ENCODE assay signal across 16 cellular contexts in the genomic region with DNA sequence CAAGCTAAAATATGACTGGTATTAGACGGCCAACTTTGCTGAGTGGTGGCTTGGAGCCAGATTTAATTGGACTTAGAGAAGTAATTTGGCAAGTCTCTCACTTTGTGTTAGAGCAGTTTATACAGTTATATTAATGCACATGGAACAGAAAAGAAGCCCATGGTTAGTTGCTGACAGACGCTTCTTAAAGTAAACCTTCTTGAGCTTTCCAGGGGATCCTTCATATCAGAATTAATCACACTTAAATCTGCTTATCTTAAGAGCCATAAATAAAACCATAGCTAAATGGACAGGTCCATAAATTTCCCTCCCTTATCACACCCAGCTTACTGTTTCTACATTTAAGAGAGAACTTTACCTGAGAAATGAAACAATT. TPM values are rescaled to one million over a fixed set of nuclear protein-coding genes. Genes with fewer than 3 reads are reported as not detected.
DNase-seq lines count a peak whose midpoint lies in the region; ATAC-seq and TF ChIP-seq lines count a peak whose summit lies in the region.
"Had no signal": no experiment of that assay in that cellular context is flagged by ENCODE, and none has a peak within 500 bp of the region (broad histone marks: within the 10 kb centered on the region; RNA-seq: fewer than 3 reads in every experiment).

No MANE protein-coding gene starts in this region.

- no peaks in the 10 kb centered on the region for H3K36me3 ChIP-seq in body of pancreas (replicated peaks in 1 of 2; ENCODE audit: insufficient read depth in 1 of 2, low read depth in 2 of 2)
- no peaks in the 10 kb centered on the region for H3K36me3 ChIP-seq in osteoblast (ENCODE audit: insufficient read depth, low read length)
- H3K36me3 ChIP-seq in HAP-1 (replicated peaks) = no peaks in the 10 kb centered on the region
- H3K36me3 ChIP-seq: gastroesophageal sphincter, stomach had no signal

- WGBS in body of pancreas, 2 donors = 40 to 46% methylated on average over 2 of the region's 2 CpGs

- H3K4me1 Mint-ChIP-seq in T-cell = peaks cover 11 to 12% (median 11%) of the 10 kb centered on the region in 3 donors

- no peak overlapping the region for H3K27ac Mint-ChIP-seq in T-cell
- H3K27ac Mint-ChIP-seq: B cell, memory B cell had no signal

- H3K9me3 ChIP-seq in body of pancreas (no peaks in the 10 kb centered on the region), osteoblast (ENCODE audit: low read depth, low read length) (no peaks in the 10 kb centered on the region), HAP-1 (no peaks in the 10 kb centered on the region)
- H3K9me3 ChIP-seq: gastroesophageal sphincter, stomach had no signal

- POLR2A ChIA-PET in T-cell (lab: Charles Lee) = no interaction called here

- H3K9me3 Mint-ChIP-seq in T-cell = no peaks in the 10 kb centered on the region
- H3K9me3 Mint-ChIP-seq: memory B cell had no signal

- no peak for TF ChIP-seq CTCF in body of pancreas (IDR thresholded peaks at IDR 0.05)
- TF ChIP-seq CTCF in osteoblast (IDR thresholded peaks at IDR 0.05; ENCODE audit: extremely low read depth, low read depth, low read length) = no peak

- H3K36me3 Mint-ChIP-seq in T-cell = no peaks in the 10 kb centered on the region
- H3K36me3 Mint-ChIP-seq: memory B cell had no signal

- no peak overlapping the region for H2AFZ ChIP-seq in osteoblast (ENCODE audit: low read length)

- H3K4me3 Mint-ChIP-seq in T-cell = no peak overlapping the region
- H3K4me3 Mint-ChIP-seq: B cell, memory B cell had no signal

- H3K4me1 ChIP-seq in body of pancreas (peaks cover 37% of the 10 kb centered on the region), osteoblast (ENCODE audit: insufficient read depth, low read length) (peaks cover 38% of the 10 kb centered on the region), HAP-1 (peaks cover 12% of the 10 kb centered on the region)

- in situ Hi-C loops in HAP-1 (cut with MboI; ENCODE audit: low sequenced_read_pairs) = no loop called here

- intact Hi-C loops in body of pancreas (cut with DNase I) = loop anchor here (10.0 kb wide), 1 partner anchor 111 kb away; no protein-coding TSS in a partner anchor

- DNase-seq in DMS 273 (lab: John Stamatoyannopoulos, UW; ENCODE audit: unreplicated experiment) (peak; percentile 51), NCI-H446 treated with DMSO at 0.1 percent for 48 hours (lab: John Stamatoyannopoulos, UW) (peak; percentile 90), body of pancreas (peak in 1 of 4 donors; percentile 32), osteoblast (ENCODE audit: insufficient read length, low spot score, missing footprints) (no peak), T-cell (no peak), UCSD-AML1 (lab: John Stamatoyannopoulos, UW; ENCODE audit: unreplicated experiment) (no peak), erythroblast (lab: John Stamatoyannopoulos, UW) (no peak), HAP-1 (ENCODE audit: low spot score in 2 of 2) (no peak)
- DNase-seq: DND-41; effector memory CD4-positive, alpha-beta T cell; NCI-H1048; stomach had no signal

- H3K4me2 ChIP-seq in osteoblast (ENCODE audit: insufficient read depth, low read length) = peak overlapping the region; percentile 57

- no peaks in the 10 kb centered on the region for H3K27me3 ChIP-seq in body of pancreas
- H3K27me3 ChIP-seq in osteoblast (ENCODE audit: insufficient read depth, low read length) = no peaks in the 10 kb centered on the region
- H3K27me3 ChIP-seq in HAP-1 (ENCODE audit: low read depth) = no peaks in the 10 kb centered on the region
- H3K27me3 ChIP-seq: gastroesophageal sphincter, stomach had no signal

- ATAC-seq in body of pancreas = peak; percentile 19
- no peak for ATAC-seq in T-cell (replicated peaks in 1 of 4)
- ATAC-seq: gastroesophageal sphincter had no signal

- no peaks in the 10 kb centered on the region for H4K20me1 ChIP-seq in osteoblast (ENCODE audit: insufficient read depth, low read length)

- no peak overlapping the region for H3K4me3 ChIP-seq in body of pancreas
- no peak overlapping the region for H3K4me3 ChIP-seq in osteoblast (ENCODE audit: insufficient read depth, low read length)
- H3K4me3 ChIP-seq in HAP-1 = no peak overlapping the region
- H3K4me3 ChIP-seq: gastroesophageal sphincter, stomach had no signal

- H3K79me2 ChIP-seq in osteoblast (ENCODE audit: insufficient read depth, low read length) = no peaks in the 10 kb centered on the region

- H3K27ac ChIP-seq in body of pancreas = peak overlapping the region in 2 of 4 donors; percentile 39 to 58
- peak overlapping the region; percentile 62 for H3K27ac ChIP-seq in osteoblast (ENCODE audit: low read depth, low read length)
- H3K27ac ChIP-seq: gastroesophageal sphincter, stomach had no signal

- H3K27me3 Mint-ChIP-seq in T-cell = no peaks in the 10 kb centered on the region
- H3K27me3 Mint-ChIP-seq: B cell, memory B cell had no signal

- CTCF ChIA-PET in T-cell (lab: Charles Lee) = interaction anchor here (0.6 to 1.6 kb wide), 4 partner anchors 118 to 1845 kb away, joined by 3 to 5 read pairs (median 4); no protein-coding TSS in a partner anchor

- TF ChIP-seq POLR2A in body of pancreas (IDR thresholded peaks at IDR 0.05) (no peak), erythroblast (IDR thresholded peaks at IDR 0.05; ENCODE audit: low read length) (no peak)

RNA-seq across cellular contexts. Expression of a gene that starts 9.6 kb away (rescaled TPM):
- total RNA-seq in body of pancreas (1 to 10 TPM in 1 of 2 donors, under 1 TPM in 1; 0.66 to 2.1 TPM), osteoblast (0.29 and 0.36 TPM in 2 replicates), T-cell (not detected)
- total RNA-seq: B cell, bronchial epithelial cell, gastroesophageal sphincter, stomach had no signal

RNA-seq across cellular contexts. Expression of a gene that starts 49.7 kb away (rescaled TPM):
- total RNA-seq in body of pancreas (1 to 10 TPM; 8.0 to 9.6 TPM), osteoblast (3.3 and 5.6 TPM in 2 replicates), T-cell (1 to 10 TPM; 4.3 to 5.8 (median 4.6) TPM)

Comparison
In these comparisons a context has a peak if more than half of its experiments do, and no peak if none do; other contexts are left out.
1. DNase-seq: peak in DMS 273 (single experiment) and NCI-H446 treated with DMSO at 0.1 percent for 48 hours (single experiment); none in osteoblast (single experiment), T-cell (0 of 34), UCSD-AML1 (single experiment), erythroblast (0 of 2) and HAP-1 (0 of 2).